1 cellular context compared by ENCODE assay signal in the genomic region with DNA sequence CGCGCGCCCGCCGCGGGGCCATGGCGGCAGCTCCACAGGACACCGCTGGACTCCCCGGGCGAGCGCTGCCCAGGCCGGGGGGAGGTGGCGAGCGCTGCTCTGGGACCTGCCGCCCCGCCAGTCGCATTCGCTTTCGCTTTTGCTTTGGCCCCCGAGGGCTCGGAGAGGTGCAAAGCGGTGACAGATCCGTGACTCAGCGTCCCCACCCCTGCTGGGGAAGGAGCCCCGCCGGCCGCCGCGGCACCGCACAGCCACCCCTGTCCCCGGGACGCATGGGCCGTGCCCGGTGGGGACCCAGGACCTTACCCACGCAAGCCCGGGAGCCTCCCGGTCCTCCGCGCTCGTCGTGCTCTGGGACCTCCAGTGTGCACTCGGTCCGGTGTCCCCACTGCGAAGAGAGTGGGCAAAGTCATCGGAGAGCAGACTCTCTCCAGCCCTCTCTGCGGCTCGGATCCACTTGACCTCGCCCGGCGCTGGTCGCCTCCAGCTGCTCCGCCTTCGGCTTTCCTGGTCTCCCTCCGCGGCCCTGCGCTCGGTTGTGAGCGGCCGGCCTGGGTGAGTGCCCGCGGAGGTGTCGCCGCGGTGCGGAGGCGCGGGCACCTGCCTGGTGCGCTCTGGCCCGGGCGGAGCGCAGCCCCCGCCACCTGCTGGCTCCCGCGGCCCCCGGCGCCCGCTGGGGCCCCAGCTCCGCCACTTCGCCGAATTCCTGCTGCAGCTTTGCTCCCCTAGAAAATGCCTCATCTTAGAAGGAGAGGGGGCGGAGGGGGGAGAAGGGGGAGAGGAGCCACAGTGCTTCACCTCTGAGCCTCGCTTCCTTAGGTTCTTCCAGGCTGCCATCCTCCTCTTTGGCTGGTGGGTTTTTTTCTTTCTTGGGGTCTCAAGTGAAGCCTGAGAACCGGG.
TF ChIP-seq lines count a peak whose summit lies in the region.

Gene IL15RA (minus strand): TSS at position 73 of the 900 bp plus-strand sequence. CDS start 51 bp downstream, at position 22.

TF ChIP-seq in K562, 482 proteins besides CTCF, POLR2A, EP300 and RAD21 (continued from another document and continues in another):
- no peak; a peak in 1 of 6 replicates for TF ChIP-seq ZBTB11 (CRISPR knock-in tag; IDR thresholded peaks at IDR 0.05)
- no peak for TF ChIP-seq FOXK2 (conservative IDR thresholded peaks at IDR 0.05 in 1 of 2, IDR thresholded peaks at IDR 0.05 in 1 of 2; ENCODE audit: low read depth in 2 of 2)
- no peak for TF ChIP-seq HDAC8 (tag; IDR thresholded peaks at IDR 0.05)
- TF ChIP-seq NCOA1 (IDR thresholded peaks at IDR 0.05; ENCODE audit: low read depth) = peak; percentile 34; the same call in 1 of the 2 replicates
- peak in 1 of 2 experiments; percentile 68; a peak in 3 of 4 replicates for TF ChIP-seq MNT (conservative IDR thresholded peaks at IDR 0.05)
- peak; percentile 60 for TF ChIP-seq CXXC5 (CRISPR knock-in tag; IDR thresholded peaks at IDR 0.05)
- no peak for TF ChIP-seq RAD51 (IDR thresholded peaks at IDR 0.05; ENCODE audit: borderline replicate concordance, low read depth)
- peak; percentile 86 for TF ChIP-seq BCOR (IDR thresholded peaks at IDR 0.05)
- peak; percentile 52; the same call in 1 of the 2 replicates for TF ChIP-seq GABPB1 (CRISPR knock-in tag; IDR thresholded peaks at IDR 0.05)
- 0 out of 2 replicates have a peak, but pooled peaks have one; percentile 16 for TF ChIP-seq ZBTB9 (CRISPR knock-in tag; IDR thresholded peaks at IDR 0.05)
- peak; percentile 16 to 20; a peak in 2 of 4 replicates for TF ChIP-seq NRF1 (conservative IDR thresholded peaks at IDR 0.05 in 1 of 2, IDR thresholded peaks at IDR 0.05 in 1 of 2)
- TF ChIP-seq HMGN3 (IDR thresholded peaks at IDR 0.05; ENCODE audit: borderline replicate concordance, extremely low read depth, insufficient read length, low read depth, low read length) = peak; percentile 74
- peak; percentile 72 for TF ChIP-seq ATF7 (IDR thresholded peaks at IDR 0.05)
- TF ChIP-seq IRF2 (CRISPR knock-in tag; IDR thresholded peaks at IDR 0.05) = peak; percentile 99
- peak; percentile 80 for TF ChIP-seq POLR2G (IDR thresholded peaks at IDR 0.05; ENCODE audit: low read depth, low read length)
- 0 out of 4 replicates have a peak, but pooled peaks of 1 of the 2 experiments have one; percentile 48 for TF ChIP-seq SRF (CRISPR knock-in tag; IDR thresholded peaks at IDR 0.05)
- 0 out of 2 replicates have a peak, but pooled peaks have one; percentile 31 for TF ChIP-seq RB1 (IDR thresholded peaks at IDR 0.05; ENCODE audit: low read depth)
- peak; percentile 79; the same call in 1 of the 2 replicates for TF ChIP-seq IRF1 (CRISPR knock-in tag; IDR thresholded peaks at IDR 0.05; ENCODE audit: borderline replicate concordance)
- 0 out of 4 replicates have a peak, but pooled peaks of 1 of the 2 experiments have one; percentile 15 for TF ChIP-seq SIN3A (IDR thresholded peaks at IDR 0.05; ENCODE audit: borderline replicate concordance in 2 of 2, control insufficient read depth in 1 of 2, low read depth in 2 of 2, low read length in 2 of 2)
- TF ChIP-seq, protein P1, sequence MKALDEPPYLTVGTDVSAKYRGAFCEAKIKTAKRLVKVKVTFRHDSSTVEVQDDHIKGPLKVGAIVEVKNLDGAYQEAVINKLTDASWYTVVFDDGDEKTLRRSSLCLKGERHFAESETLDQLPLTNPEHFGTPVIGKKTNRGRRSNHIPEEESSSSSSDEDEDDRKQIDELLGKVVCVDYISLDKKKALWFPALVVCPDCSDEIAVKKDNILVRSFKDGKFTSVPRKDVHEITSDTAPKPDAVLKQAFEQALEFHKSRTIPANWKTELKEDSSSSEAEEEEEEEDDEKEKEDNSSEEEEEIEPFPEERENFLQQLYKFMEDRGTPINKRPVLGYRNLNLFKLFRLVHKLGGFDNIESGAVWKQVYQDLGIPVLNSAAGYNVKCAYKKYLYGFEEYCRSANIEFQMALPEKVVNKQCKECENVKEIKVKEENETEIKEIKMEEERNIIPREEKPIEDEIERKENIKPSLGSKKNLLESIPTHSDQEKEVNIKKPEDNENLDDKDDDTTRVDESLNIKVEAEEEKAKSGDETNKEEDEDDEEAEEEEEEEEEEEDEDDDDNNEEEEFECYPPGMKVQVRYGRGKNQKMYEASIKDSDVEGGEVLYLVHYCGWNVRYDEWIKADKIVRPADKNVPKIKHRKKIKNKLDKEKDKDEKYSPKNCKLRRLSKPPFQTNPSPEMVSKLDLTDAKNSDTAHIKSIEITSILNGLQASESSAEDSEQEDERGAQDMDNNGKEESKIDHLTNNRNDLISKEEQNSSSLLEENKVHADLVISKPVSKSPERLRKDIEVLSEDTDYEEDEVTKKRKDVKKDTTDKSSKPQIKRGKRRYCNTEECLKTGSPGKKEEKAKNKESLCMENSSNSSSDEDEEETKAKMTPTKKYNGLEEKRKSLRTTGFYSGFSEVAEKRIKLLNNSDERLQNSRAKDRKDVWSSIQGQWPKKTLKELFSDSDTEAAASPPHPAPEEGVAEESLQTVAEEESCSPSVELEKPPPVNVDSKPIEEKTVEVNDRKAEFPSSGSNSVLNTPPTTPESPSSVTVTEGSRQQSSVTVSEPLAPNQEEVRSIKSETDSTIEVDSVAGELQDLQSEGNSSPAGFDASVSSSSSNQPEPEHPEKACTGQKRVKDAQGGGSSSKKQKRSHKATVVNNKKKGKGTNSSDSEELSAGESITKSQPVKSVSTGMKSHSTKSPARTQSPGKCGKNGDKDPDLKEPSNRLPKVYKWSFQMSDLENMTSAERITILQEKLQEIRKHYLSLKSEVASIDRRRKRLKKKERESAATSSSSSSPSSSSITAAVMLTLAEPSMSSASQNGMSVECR (CRISPR knock-in tag; IDR thresholded peaks at IDR 0.05) = peak; percentile 74
- peak; percentile 58; the same call in 1 of the 2 replicates for TF ChIP-seq ZC3H4 (CRISPR knock-in tag; IDR thresholded peaks at IDR 0.05; ENCODE audit: borderline replicate concordance)
- 0 out of 4 replicates have a peak, but pooled peaks of 1 of the 2 experiments have one; percentile 25 for TF ChIP-seq TRIM24 (IDR thresholded peaks at IDR 0.05)
- peak; percentile 59 for TF ChIP-seq SAP30 (IDR thresholded peaks at IDR 0.05; ENCODE audit: borderline replicate concordance, insufficient read depth, low read depth, low read length, poor library complexity, severe bottlenecking)
- TF ChIP-seq ZBTB1 (CRISPR knock-in tag; IDR thresholded peaks at IDR 0.05; ENCODE audit: borderline replicate concordance, low read depth) = peak; percentile 78; the same call in 1 of the 2 replicates
- TF ChIP-seq, protein P2, sequence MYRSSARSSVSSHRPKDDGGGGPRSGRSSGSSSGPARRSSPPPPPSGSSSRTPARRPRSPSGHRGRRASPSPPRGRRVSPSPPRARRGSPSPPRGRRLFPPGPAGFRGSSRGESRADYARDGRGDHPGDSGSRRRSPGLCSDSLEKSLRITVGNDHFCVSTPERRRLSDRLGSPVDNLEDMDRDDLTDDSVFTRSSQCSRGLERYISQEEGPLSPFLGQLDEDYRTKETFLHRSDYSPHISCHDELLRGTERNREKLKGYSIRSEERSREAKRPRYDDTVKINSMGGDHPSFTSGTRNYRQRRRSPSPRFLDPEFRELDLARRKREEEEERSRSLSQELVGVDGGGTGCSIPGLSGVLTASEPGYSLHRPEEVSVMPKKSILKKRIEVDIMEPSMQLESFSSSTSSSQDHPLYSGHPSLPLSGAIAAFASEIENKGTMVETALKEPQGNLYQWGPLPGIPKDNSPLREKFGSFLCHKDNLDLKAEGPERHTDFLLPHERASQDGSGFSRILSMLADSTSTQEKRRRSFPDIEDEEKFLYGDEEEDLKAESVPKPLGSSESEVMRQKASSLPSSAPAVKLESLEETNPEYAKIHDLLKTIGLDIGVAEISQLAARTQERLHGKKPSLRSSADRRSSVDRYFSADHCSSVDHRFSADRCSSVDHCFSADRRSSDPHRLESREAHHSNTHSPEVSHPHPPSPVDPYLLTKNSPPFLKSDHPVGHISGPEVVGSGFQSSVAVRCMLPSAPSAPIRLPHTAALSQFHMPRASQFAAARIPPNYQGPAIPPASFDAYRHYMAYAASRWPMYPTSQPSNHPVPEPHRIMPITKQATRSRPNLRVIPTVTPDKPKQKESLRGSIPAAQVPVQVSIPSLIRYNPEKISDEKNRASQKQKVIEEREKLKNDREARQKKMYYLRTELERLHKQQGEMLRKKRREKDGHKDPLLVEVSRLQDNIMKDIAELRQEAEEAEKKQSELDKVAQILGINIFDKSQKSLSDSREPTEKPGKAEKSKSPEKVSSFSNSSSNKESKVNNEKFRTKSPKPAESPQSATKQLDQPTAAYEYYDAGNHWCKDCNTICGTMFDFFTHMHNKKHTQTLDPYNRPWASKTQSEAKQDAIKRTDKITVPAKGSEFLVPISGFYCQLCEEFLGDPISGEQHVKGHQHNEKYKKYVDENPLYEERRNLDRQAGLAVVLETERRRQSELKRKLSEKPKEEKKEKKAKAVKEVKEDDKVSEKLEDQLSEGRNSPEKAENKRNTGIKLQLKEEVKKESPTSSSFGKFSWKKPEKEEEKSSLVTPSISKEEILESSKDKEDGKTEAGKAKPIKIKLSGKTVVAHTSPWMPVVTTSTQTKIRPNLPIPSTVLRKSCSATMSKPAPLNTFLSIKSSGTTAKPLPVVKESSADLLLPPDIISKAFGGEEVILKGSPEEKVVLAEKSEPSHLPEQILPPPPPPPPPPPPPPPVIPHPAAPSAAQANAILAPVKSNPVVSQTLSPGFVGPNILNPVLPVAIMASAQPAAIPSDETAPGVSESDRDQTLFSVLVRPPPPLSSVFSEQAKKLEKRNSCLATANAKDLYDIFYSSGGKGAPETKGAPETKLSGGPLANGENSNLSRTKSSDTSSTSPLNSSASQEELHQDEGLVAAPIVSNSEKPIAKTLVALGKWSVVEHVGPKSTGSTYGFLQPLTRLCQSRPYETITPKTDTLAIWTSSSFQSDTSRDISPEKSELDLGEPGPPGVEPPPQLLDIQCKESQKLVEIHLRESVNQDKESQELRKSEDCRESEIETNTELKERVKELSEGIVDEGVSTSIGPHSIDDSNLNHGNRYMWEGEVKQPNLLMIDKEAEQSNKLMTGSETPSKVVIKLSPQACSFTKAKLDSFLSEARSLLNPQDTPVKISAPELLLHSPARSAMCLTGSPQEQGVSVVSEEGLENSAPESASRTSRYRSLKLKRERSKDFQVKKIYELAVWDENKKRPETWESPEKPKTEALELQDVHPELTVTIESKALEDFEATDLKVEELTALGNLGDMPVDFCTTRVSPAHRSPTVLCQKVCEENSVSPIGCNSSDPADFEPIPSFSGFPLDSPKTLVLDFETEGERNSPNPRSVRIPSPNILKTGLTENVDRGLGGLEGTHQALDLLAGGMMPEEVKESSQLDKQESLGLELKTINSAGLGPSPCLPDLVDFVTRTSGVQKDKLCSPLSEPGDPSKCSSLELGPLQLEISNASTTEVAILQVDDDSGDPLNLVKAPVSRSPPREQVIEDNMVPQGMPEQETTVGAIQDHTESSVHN (IDR thresholded peaks at IDR 0.05; ENCODE audit: borderline replicate concordance in 1 of 2, low read depth in 1 of 2) = peak in 1 of 2 experiments; percentile 49; a peak in 1 of 4 replicates
- no peak for TF ChIP-seq ETV6 (IDR thresholded peaks at IDR 0.05; ENCODE audit: borderline replicate concordance in 1 of 2, low read depth in 2 of 2, low read length in 1 of 2)
- no peak for TF ChIP-seq ETV6 (CRISPR knock-in tag; IDR thresholded peaks at IDR 0.05; ENCODE audit: borderline replicate concordance)
